2 cellular contexts compared by ENCODE assay signal in the genomic region with DNA sequence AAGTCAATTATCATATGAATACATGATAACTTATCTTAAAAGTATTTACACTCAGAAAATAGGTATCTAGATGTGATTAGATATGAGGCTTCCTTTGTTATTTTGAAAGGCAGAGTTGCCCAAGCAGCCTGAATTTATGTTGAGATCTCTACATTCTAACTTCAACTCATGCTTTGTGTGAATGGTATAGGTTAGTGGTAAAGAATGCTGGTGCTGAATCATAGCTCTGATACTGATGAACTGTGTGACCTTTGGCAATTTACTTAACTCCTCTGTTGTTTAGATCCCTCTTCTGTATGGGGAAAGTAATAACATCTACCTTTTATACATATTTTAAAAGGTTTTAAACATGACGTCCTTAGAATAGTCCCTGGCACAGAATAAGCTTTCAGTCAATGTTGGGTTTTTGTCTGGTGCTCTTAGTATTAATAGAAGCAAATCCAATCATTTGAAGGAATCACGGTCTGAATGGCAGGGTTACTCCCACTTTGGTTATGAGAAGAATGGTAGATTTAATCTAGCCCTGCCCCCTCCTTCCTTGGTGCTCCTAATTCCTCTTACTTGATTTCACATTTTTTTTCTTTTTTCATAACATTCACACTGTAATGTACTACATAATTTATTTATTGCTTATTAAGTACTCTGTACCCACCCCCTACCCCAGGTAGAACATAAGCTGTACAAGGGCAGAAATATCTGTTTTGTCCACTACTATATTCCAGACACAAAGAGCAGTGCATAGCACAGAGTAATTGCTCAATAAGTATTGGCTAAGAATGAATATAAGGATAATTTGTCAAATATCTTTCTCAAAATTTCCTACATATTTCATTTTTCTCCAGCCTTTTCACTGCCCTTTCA.
TF ChIP-seq lines count a peak whose summit lies in the region.

No MANE protein-coding gene starts in this region.

TF ChIP-seq in endothelial cell of umbilical vein, 7 proteins besides CTCF, POLR2A, EP300 and RAD21:
- no peak for TF ChIP-seq EZH2 (IDR thresholded peaks at IDR 0.05; ENCODE audit: borderline replicate concordance, low read depth, low read length, severe bottlenecking)
- no peak for TF ChIP-seq JUN (IDR thresholded peaks at IDR 0.05; ENCODE audit: borderline replicate concordance, insufficient read depth, insufficient read length, low read depth)
- TF ChIP-seq GATA2 (IDR thresholded peaks at IDR 0.05; ENCODE audit: insufficient read depth, insufficient read length, low read depth, low read length): no peak
- no peak for TF ChIP-seq POLR2AphosphoS5 (IDR thresholded peaks at IDR 0.05; ENCODE audit: insufficient read depth, low read depth, low read length)
- TF ChIP-seq, protein P1, sequence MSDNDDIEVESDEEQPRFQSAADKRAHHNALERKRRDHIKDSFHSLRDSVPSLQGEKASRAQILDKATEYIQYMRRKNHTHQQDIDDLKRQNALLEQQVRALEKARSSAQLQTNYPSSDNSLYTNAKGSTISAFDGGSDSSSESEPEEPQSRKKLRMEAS (IDR thresholded peaks at IDR 0.05; ENCODE audit: insufficient read depth, insufficient read length): no peak
- no peak for TF ChIP-seq MYC (IDR thresholded peaks at IDR 0.05; ENCODE audit: low read depth, low read length)
- no peak for TF ChIP-seq FOS (IDR thresholded peaks at IDR 0.05; ENCODE audit: borderline replicate concordance, insufficient read depth, low read length)

TF ChIP-seq in GM23338, 12 proteins besides CTCF, POLR2A, EP300 and RAD21:
- TF ChIP-seq JUNB (IDR thresholded peaks at IDR 0.05; ENCODE audit: unreplicated experiment): no peak
- TF ChIP-seq EZH2 (IDR thresholded peaks at IDR 0.05; ENCODE audit: low read depth, unreplicated experiment): no peak
- no peak for TF ChIP-seq ZNF331 (CRISPR knock-in tag; IDR thresholded peaks at IDR 0.05; ENCODE audit: low read depth)
- TF ChIP-seq, protein P2, sequence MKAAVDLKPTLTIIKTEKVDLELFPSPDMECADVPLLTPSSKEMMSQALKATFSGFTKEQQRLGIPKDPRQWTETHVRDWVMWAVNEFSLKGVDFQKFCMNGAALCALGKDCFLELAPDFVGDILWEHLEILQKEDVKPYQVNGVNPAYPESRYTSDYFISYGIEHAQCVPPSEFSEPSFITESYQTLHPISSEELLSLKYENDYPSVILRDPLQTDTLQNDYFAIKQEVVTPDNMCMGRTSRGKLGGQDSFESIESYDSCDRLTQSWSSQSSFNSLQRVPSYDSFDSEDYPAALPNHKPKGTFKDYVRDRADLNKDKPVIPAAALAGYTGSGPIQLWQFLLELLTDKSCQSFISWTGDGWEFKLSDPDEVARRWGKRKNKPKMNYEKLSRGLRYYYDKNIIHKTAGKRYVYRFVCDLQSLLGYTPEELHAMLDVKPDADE (IDR thresholded peaks at IDR 0.05): no peak
- TF ChIP-seq, protein P3, sequence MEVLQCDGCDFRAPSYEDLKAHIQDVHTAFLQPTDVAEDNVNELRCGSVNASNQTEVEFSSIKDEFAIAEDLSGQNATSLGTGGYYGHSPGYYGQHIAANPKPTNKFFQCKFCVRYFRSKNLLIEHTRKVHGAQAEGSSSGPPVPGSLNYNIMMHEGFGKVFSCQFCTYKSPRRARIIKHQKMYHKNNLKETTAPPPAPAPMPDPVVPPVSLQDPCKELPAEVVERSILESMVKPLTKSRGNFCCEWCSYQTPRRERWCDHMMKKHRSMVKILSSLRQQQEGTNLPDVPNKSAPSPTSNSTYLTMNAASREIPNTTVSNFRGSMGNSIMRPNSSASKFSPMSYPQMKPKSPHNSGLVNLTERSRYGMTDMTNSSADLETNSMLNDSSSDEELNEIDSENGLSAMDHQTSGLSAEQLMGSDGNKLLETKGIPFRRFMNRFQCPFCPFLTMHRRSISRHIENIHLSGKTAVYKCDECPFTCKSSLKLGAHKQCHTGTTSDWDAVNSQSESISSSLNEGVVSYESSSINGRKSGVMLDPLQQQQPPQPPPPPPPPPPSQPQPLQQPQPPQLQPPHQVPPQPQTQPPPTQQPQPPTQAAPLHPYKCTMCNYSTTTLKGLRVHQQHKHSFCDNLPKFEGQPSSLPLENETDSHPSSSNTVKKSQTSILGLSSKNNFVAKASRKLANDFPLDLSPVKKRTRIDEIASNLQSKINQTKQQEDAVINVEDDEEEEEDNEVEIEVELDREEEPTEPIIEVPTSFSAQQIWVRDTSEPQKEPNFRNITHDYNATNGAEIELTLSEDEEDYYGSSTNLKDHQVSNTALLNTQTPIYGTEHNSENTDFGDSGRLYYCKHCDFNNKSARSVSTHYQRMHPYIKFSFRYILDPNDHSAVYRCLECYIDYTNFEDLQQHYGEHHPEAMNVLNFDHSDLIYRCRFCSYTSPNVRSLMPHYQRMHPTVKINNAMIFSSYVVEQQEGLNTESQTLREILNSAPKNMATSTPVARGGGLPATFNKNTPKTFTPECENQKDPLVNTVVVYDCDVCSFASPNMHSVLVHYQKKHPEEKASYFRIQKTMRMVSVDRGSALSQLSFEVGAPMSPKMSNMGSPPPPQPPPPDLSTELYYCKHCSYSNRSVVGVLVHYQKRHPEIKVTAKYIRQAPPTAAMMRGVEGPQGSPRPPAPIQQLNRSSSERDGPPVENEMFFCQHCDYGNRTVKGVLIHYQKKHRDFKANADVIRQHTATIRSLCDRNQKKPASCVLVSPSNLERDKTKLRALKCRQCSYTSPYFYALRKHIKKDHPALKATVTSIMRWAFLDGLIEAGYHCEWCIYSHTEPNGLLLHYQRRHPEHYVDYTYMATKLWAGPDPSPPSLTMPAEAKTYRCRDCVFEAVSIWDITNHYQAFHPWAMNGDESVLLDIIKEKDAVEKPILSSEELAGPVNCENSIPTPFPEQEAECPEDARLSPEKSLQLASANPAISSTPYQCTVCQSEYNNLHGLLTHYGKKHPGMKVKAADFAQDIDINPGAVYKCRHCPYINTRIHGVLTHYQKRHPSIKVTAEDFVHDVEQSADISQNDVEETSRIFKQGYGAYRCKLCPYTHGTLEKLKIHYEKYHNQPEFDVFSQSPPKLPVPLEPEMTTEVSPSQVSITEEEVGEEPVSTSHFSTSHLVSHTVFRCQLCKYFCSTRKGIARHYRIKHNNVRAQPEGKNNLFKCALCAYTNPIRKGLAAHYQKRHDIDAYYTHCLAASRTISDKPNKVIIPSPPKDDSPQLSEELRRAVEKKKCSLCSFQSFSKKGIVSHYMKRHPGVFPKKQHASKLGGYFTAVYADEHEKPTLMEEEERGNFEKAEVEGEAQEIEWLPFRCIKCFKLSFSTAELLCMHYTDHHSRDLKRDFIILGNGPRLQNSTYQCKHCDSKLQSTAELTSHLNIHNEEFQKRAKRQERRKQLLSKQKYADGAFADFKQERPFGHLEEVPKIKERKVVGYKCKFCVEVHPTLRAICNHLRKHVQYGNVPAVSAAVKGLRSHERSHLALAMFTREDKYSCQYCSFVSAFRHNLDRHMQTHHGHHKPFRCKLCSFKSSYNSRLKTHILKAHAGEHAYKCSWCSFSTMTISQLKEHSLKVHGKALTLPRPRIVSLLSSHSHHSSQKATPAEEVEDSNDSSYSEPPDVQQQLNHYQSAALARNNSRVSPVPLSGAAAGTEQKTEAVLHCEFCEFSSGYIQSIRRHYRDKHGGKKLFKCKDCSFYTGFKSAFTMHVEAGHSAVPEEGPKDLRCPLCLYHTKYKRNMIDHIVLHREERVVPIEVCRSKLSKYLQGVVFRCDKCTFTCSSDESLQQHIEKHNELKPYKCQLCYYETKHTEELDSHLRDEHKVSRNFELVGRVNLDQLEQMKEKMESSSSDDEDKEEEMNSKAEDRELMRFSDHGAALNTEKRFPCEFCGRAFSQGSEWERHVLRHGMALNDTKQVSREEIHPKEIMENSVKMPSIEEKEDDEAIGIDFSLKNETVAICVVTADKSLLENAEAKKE (CRISPR knock-in tag; IDR thresholded peaks at IDR 0.05): no peak
- no peak for TF ChIP-seq CREB1 (CRISPR knock-in tag; IDR thresholded peaks at IDR 0.05; ENCODE audit: low read depth)
- TF ChIP-seq STAT1 (IDR thresholded peaks at IDR 0.05; ENCODE audit: unreplicated experiment): no peak
- TF ChIP-seq, protein P4, sequence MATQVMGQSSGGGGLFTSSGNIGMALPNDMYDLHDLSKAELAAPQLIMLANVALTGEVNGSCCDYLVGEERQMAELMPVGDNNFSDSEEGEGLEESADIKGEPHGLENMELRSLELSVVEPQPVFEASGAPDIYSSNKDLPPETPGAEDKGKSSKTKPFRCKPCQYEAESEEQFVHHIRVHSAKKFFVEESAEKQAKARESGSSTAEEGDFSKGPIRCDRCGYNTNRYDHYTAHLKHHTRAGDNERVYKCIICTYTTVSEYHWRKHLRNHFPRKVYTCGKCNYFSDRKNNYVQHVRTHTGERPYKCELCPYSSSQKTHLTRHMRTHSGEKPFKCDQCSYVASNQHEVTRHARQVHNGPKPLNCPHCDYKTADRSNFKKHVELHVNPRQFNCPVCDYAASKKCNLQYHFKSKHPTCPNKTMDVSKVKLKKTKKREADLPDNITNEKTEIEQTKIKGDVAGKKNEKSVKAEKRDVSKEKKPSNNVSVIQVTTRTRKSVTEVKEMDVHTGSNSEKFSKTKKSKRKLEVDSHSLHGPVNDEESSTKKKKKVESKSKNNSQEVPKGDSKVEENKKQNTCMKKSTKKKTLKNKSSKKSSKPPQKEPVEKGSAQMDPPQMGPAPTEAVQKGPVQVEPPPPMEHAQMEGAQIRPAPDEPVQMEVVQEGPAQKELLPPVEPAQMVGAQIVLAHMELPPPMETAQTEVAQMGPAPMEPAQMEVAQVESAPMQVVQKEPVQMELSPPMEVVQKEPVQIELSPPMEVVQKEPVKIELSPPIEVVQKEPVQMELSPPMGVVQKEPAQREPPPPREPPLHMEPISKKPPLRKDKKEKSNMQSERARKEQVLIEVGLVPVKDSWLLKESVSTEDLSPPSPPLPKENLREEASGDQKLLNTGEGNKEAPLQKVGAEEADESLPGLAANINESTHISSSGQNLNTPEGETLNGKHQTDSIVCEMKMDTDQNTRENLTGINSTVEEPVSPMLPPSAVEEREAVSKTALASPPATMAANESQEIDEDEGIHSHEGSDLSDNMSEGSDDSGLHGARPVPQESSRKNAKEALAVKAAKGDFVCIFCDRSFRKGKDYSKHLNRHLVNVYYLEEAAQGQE (IDR thresholded peaks at IDR 0.05; ENCODE audit: unreplicated experiment): no peak
- no peak for TF ChIP-seq NANOG (IDR thresholded peaks at IDR 0.05; ENCODE audit: borderline replicate concordance)
- no peak for TF ChIP-seq ZNF114 (CRISPR knock-in tag; IDR thresholded peaks at IDR 0.05)
- no peak for TF ChIP-seq EZH2phosphoT487 (IDR thresholded peaks at IDR 0.05; ENCODE audit: unreplicated experiment)
- TF ChIP-seq POLR2AphosphoS5 (IDR thresholded peaks at IDR 0.05; ENCODE audit: low read depth): no peak
